ENCODE assay signal across 28 cellular contexts in the genomic region with DNA sequence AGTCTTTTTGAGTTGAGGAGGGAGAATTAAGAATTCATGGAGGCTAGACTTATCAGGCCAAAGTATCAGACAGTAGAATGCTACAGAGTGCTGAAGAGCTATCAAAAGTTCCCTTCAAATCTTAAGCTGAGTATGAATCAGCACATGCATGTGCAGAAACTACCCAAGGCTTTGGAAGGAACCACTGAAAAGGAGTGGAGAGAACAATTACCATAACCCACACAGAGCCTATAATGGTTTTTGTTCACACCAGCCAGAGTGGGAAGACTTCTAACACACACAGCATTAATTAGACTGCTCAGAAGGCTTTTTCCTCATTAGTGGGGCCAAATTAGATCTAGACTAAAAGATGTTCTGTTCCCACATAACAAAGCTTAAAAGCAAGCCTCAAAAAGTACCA.
"Had no signal": no experiment of that assay in that cellular context is flagged by ENCODE, and none has a peak within 500 bp of the region (broad histone marks: within the 10 kb centered on the region; RNA-seq: fewer than 3 reads in every experiment).

No MANE protein-coding gene starts in this region.

- H3K27ac ChIP-seq: ascending aorta, cardiac muscle cell, VCaP had no signal

- DNase-seq: activated B cell treated with CpG ODN at 0.5 μM for 24 hours; activated CD4-positive, alpha-beta memory T cell treated with anti-CD3 and anti-CD28 coated beads, Interleukin-2, amount 10 ng/mL, durations not matched to agents 7 days and 5 days; activated CD4-positive, alpha-beta T cell treated with anti-CD3 and anti-CD28 coated beads for 4 hours; activated CD4-positive, alpha-beta T cell treated with anti-CD3 and anti-CD28 coated beads, Interleukin-2, amount 10 ng/mL, durations not matched to agents 24 days and 14 days; activated CD4-positive, alpha-beta T cell treated with anti-CD3 and anti-CD28 coated beads, Interleukin-2, amount 50 U/mL, for 1 hour; activated CD4-positive, alpha-beta T cell treated with anti-CD3 and anti-CD28 coated beads, Interleukin-2, amount 50 U/mL, for 4 hours; activated CD4-positive, CD25-positive, alpha-beta regulatory T cell treated with anti-CD3 and anti-CD28 coated beads, Interleukin-2, amount 50 U/mL, for 72 hours; activated CD8-positive, alpha-beta memory T cell treated with anti-CD3 and anti-CD28 coated beads for 24 hours; activated CD8-positive, alpha-beta memory T cell treated with anti-CD3 and anti-CD28 coated beads, Interleukin-2, amount 10 ng/mL, durations not matched to agents 7 days and 5 days; activated CD8-positive, alpha-beta memory T cell treated with anti-CD3 and anti-CD28 coated beads, Interleukin-2, amount 50 U/mL, for 48 hours; activated CD8-positive, alpha-beta T cell treated with anti-CD3 and anti-CD28 coated beads, Interleukin-2, amount 10 ng/mL, durations not matched to agents 7 days and 5 days; activated effector memory CD4-positive, alpha-beta T cell treated with Interleukin-2 at 50 U/mL for 16 hours; activated gamma-delta T cell; activated naive CD4-positive, alpha-beta T cell treated with anti-CD3 and anti-CD28 coated beads, Interleukin-2, amount 10 ng/mL, durations not matched to agents 7 days and 5 days; activated naive CD4-positive, alpha-beta T cell treated with Interleukin-2 at 50 U/mL for 16 hours; activated naive CD8-positive, alpha-beta T cell treated with anti-CD3 and anti-CD28 coated beads, Interleukin-2, amount 10 ng/mL, durations not matched to agents 7 days and 5 days; activated naive CD8-positive, alpha-beta T cell treated with anti-CD3 and anti-CD28 coated beads, Interleukin-2, amount 50 U/mL, for 24 hours; activated T-cell treated with anti-CD3 and anti-CD28 coated beads, Interleukin-2, amount 50 U/mL, for 24 hours; activated T-cell treated with anti-CD3 and anti-CD28 coated beads, Interleukin-2, amount 50 U/mL, for 48 hours; amygdala; central memory CD4-positive, alpha-beta T cell; SW 1271; T-helper 1 cell; T-helper 2 cell; T-helper 9 cell had no signal

- H3K4me3 ChIP-seq: ascending aorta, cardiac muscle cell had no signal

- ATAC-seq: activated CD8-positive, alpha-beta memory T cell treated with anti-CD3 and anti-CD28 coated beads, Interleukin-2, amount 10 ng/mL, durations not matched to agents 7 days and 5 days; activated CD8-positive, alpha-beta T cell treated with anti-CD3 and anti-CD28 coated beads, Interleukin-2, amount 10 ng/mL, durations not matched to agents 7 days and 5 days; activated naive CD8-positive, alpha-beta T cell treated with anti-CD3 and anti-CD28 coated beads, Interleukin-2, amount 50 U/mL, for 24 hours had no signal
